Comparison of ENCODE assay signal across 24 cellular contexts in the genomic region with DNA sequence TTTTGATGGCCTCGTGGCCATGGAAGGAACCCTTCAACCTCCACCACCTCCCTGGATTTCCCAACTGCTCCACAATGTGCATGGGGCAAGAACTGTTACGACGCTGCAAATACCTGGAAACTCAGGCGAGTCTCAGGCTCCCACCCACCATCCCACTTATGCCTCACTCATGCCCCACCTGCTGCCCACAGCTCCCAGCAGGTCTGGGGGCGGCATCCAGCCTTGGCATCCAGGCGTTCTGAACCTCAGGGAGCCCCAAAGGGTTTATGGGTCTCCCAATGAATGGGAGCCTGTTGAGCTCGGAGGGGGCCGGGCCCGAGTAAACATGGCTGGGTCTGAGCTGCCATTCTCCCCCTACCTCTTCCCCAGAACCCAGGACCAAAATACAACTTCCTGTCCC. TPM values are rescaled to one million over a fixed set of nuclear protein-coding genes. Genes with fewer than 3 reads are reported as not detected.
DNase-seq lines count a peak whose midpoint lies in the region; ATAC-seq and TF ChIP-seq lines count a peak whose summit lies in the region.
"Had no signal": no experiment of that assay in that cellular context is flagged by ENCODE, and none has a peak within 500 bp of the region (broad histone marks: within the 10 kb centered on the region; RNA-seq: fewer than 3 reads in every experiment).

No MANE protein-coding gene starts in this region.

- DNase-seq in left ventricle myocardium inferior: no peak
- no peak for DNase-seq in left ventricle myocardium superior
- no peak for DNase-seq in tibial artery
- no peak for DNase-seq in erythroblast (lab: John Stamatoyannopoulos, UW)
- DNase-seq in Caco-2: no peak
- no peak for DNase-seq in progenitor cell of endocrine pancreas (ENCODE audit: low spot score, unreplicated experiment)
- DNase-seq: 8988T; ACHN; AML-193; BE2C; CD4-positive, CD25-positive, alpha-beta regulatory T cell; CD8-positive, alpha-beta T cell; DMS 273 treated with DMSO at 0.1 percent for 48 hours; DMS79; EL; GDM1; GOT3; H9; HFFc6 had no signal

- H3K27me3 Mint-ChIP-seq in nephron (ENCODE audit: low read depth) (peaks cover 21% of the 10 kb centered on the region), Caco-2 (ENCODE audit: insufficient read depth, unreplicated experiment) (peaks cover 2% of the 10 kb centered on the region), progenitor cell of endocrine pancreas (peaks cover 53% of the 10 kb centered on the region)

- no peak for TF ChIP-seq CTCF in left ventricle myocardium inferior (IDR thresholded peaks at IDR 0.05; ENCODE audit: borderline replicate concordance)
- TF ChIP-seq CTCF in nephron (IDR thresholded peaks at IDR 0.05; ENCODE audit: unreplicated experiment in 3 of 3): no peak
- no peak for TF ChIP-seq CTCF in tibial artery (IDR thresholded peaks at IDR 0.05)
- TF ChIP-seq CTCF in Caco-2 (IDR thresholded peaks at IDR 0.05; ENCODE audit: insufficient read depth in 1 of 2, low read depth in 1 of 2, low read length in 1 of 2, severe bottlenecking in 1 of 2, unreplicated experiment in 1 of 2): no peak
- no peak for TF ChIP-seq CTCF in progenitor cell of endocrine pancreas (IDR thresholded peaks at IDR 0.05; ENCODE audit: unreplicated experiment)

- no peak for ATAC-seq in left ventricle myocardium superior
- ATAC-seq: A549; CD8-positive, alpha-beta T cell; HCT116 had no signal

- no peak overlapping the region for H3K4me3 Mint-ChIP-seq in nephron
- H3K4me3 Mint-ChIP-seq in Caco-2 (ENCODE audit: unreplicated experiment): no peak overlapping the region
- no peak overlapping the region for H3K4me3 Mint-ChIP-seq in progenitor cell of endocrine pancreas (ENCODE audit: low read depth)
- H3K4me3 Mint-ChIP-seq: CD4-positive, CD25-positive, alpha-beta regulatory T cell; CD8-positive, alpha-beta T cell; H9; HFFc6 had no signal

- H3K27ac Mint-ChIP-seq in nephron (peak overlapping the region; percentile 80 to 97 (median 92)), Caco-2 (ENCODE audit: unreplicated experiment) (no peak overlapping the region), progenitor cell of endocrine pancreas (no peak overlapping the region)
- H3K27ac Mint-ChIP-seq: CD4-positive, CD25-positive, alpha-beta regulatory T cell; CD8-positive, alpha-beta T cell; H9; HFFc6 had no signal

- no peak for TF ChIP-seq POLR2A in erythroblast (IDR thresholded peaks at IDR 0.05; ENCODE audit: low read length)

- H3K36me3 ChIP-seq in left ventricle myocardium inferior (no peaks in the 10 kb centered on the region), duodenal mucosa (ENCODE audit: control insufficient read depth in 1 of 2, insufficient read depth in 2 of 2, low read length in 2 of 2) (no peaks in the 10 kb centered on the region), tibial artery (no peaks in the 10 kb centered on the region), Caco-2 (ENCODE audit: control insufficient read depth, insufficient read depth, low read length) (no peaks in the 10 kb centered on the region)
- H3K36me3 ChIP-seq: BE2C had no signal

- no peak overlapping the region for H3K4me3 ChIP-seq in left ventricle myocardium inferior
- no peak overlapping the region for H3K4me3 ChIP-seq in duodenal mucosa (ENCODE audit: low read depth in 1 of 2, low read length in 2 of 2)
- H3K4me3 ChIP-seq in tibial artery: no peak overlapping the region
- no peak overlapping the region for H3K4me3 ChIP-seq in Caco-2 (ENCODE audit: low read depth, low read length)
- H3K4me3 ChIP-seq: A549 had no signal

- H3K36me3 Mint-ChIP-seq in nephron (ENCODE audit: low read depth): no peaks in the 10 kb centered on the region
- peaks cover 6% of the 10 kb centered on the region for H3K36me3 Mint-ChIP-seq in Caco-2 (ENCODE audit: insufficient read depth, unreplicated experiment)
- H3K36me3 Mint-ChIP-seq in progenitor cell of endocrine pancreas (ENCODE audit: insufficient read depth): no peaks in the 10 kb centered on the region
- H3K36me3 Mint-ChIP-seq: CD4-positive, CD25-positive, alpha-beta regulatory T cell; CD8-positive, alpha-beta T cell had no signal

- H3K9me3 ChIP-seq in left ventricle myocardium inferior (replicated peaks): no peaks in the 10 kb centered on the region
- no peaks in the 10 kb centered on the region for H3K9me3 ChIP-seq in duodenal mucosa (ENCODE audit: control insufficient read depth in 1 of 2, low read length in 2 of 2)
- no peaks in the 10 kb centered on the region for H3K9me3 ChIP-seq in tibial artery
- H3K9me3 ChIP-seq in Caco-2: no peaks in the 10 kb centered on the region
- H3K9me3 ChIP-seq: A549, BE2C had no signal

- no peak overlapping the region for H3K9ac ChIP-seq in duodenal mucosa (ENCODE audit: low read depth in 1 of 2, low read length in 2 of 2)

- no peaks in the 10 kb centered on the region for H3K9me3 Mint-ChIP-seq in nephron
- no peaks in the 10 kb centered on the region for H3K9me3 Mint-ChIP-seq in Caco-2 (ENCODE audit: unreplicated experiment)
- H3K9me3 Mint-ChIP-seq in progenitor cell of endocrine pancreas (ENCODE audit: low read depth): no peaks in the 10 kb centered on the region
- H3K9me3 Mint-ChIP-seq: CD8-positive, alpha-beta T cell; H9; HFFc6 had no signal

- CTCF ChIA-PET in Caco-2 (lab: Charles Lee): no interaction called here

- H3K27ac ChIP-seq in left ventricle myocardium inferior (replicated peaks) (peak overlapping the region; percentile 95), duodenal mucosa (ENCODE audit: low read depth, low read length) (peak overlapping the region; percentile 75), tibial artery (peak overlapping the region; percentile 77 to 81)
- H3K27ac ChIP-seq: A549, C4-2B had no signal

- H3K4me1 ChIP-seq in left ventricle myocardium inferior (peaks cover 73% of the 10 kb centered on the region), duodenal mucosa (ENCODE audit: control insufficient read depth in 1 of 2, insufficient read depth in 2 of 2, low read length in 2 of 2) (peaks cover 0 to 2% of the 10 kb centered on the region in 2 donors), tibial artery (peaks cover 0 to 59% (median 43%) of the 10 kb centered on the region in 4 donors), Caco-2 (peaks cover 48% of the 10 kb centered on the region)
- H3K4me1 ChIP-seq: BE2C had no signal

- H3K27me3 ChIP-seq in left ventricle myocardium inferior (ENCODE audit: low read depth) (peaks cover 1% of the 10 kb centered on the region), duodenal mucosa (ENCODE audit: control insufficient read depth in 1 of 2, insufficient read depth in 2 of 2, low read length in 2 of 2) (peaks cover 7 to 10% of the 10 kb centered on the region in 2 donors), tibial artery (no peaks in the 10 kb centered on the region), Caco-2 (replicated peaks; ENCODE audit: control insufficient read depth, insufficient read depth, low read length) (no peaks in the 10 kb centered on the region)
- H3K27me3 ChIP-seq: BE2C had no signal

- POLR2A ChIA-PET in Caco-2 (lab: Charles Lee): no interaction called here

- intact Hi-C loops in left ventricle myocardium inferior (cut with micrococcal nuclease): no loop called here
- intact Hi-C loops in left ventricle myocardium superior (cut with micrococcal nuclease): no loop called here
- intact Hi-C loops in tibial artery (cut with DNase I; ENCODE audit: low total_unique reads): no loop called here
- intact Hi-C loops in Caco-2 (cut with micrococcal nuclease; ENCODE audit: unreplicated experiment): no loop called here

- no TSS peak for BruUV-seq in Caco-2 (replicated peaks; lab: Mats Ljungman, UMichigan)

- H3K4me1 Mint-ChIP-seq in nephron (peaks cover 62% of the 10 kb centered on the region), Caco-2 (ENCODE audit: low read depth, unreplicated experiment) (peaks cover 7% of the 10 kb centered on the region), progenitor cell of endocrine pancreas (ENCODE audit: low read depth) (no peaks in the 10 kb centered on the region)

RNA-seq across cellular contexts. Expression of a gene that starts 2.0 kb away (rescaled TPM):
- total RNA-seq in left ventricle myocardium inferior: 6.4 TPM
- 13.0 TPM for total RNA-seq in left ventricle myocardium superior
- total RNA-seq in Caco-2 (2022): 5.1 and 6.8 TPM in 2 replicates
- 0.26 and 0.40 TPM in 2 replicates for total RNA-seq in progenitor cell of endocrine pancreas
- total RNA-seq: CD4-positive, CD25-positive, alpha-beta regulatory T cell; CD8-positive, alpha-beta T cell had no signal

RNA-seq across cellular contexts. Expression of a gene that starts 12.3 kb away (rescaled TPM):
- total RNA-seq in left ventricle myocardium inferior: 7,440 TPM
- total RNA-seq in left ventricle myocardium superior: 9,164 TPM
- 13.0 and 13.8 TPM in 2 replicates for total RNA-seq in Caco-2 (2022)
- total RNA-seq in progenitor cell of endocrine pancreas: 0.33 TPM in 1 of 2 replicates, not detected in the other
- total RNA-seq: CD4-positive, CD25-positive, alpha-beta regulatory T cell; CD8-positive, alpha-beta T cell had no signal

Comparison
In these comparisons a context has a peak if more than half of its experiments do, and no peak if none do; other contexts are left out.
1. H3K27ac Mint-ChIP-seq: peak in nephron (3 of 3); none in Caco-2 (single experiment) and progenitor cell of endocrine pancreas (single experiment).
2. RNA of a gene that starts 12.3 kb away (total RNA-seq): 9,164 TPM in left ventricle myocardium superior (single experiment) and 7,440 TPM in left ventricle myocardium inferior (single experiment); 13.0 to 13.8 TPM in Caco-2 and 0.33 TPM in progenitor cell of endocrine pancreas; every median in the first group is over 100 times any median in the second.
3. Peak in every context shown above with its lines, with median percentiles within 50 percentile points of each other: H3K27ac ChIP-seq.